Comparison of ENCODE assay signal across 1 cellular context in the genomic region with DNA sequence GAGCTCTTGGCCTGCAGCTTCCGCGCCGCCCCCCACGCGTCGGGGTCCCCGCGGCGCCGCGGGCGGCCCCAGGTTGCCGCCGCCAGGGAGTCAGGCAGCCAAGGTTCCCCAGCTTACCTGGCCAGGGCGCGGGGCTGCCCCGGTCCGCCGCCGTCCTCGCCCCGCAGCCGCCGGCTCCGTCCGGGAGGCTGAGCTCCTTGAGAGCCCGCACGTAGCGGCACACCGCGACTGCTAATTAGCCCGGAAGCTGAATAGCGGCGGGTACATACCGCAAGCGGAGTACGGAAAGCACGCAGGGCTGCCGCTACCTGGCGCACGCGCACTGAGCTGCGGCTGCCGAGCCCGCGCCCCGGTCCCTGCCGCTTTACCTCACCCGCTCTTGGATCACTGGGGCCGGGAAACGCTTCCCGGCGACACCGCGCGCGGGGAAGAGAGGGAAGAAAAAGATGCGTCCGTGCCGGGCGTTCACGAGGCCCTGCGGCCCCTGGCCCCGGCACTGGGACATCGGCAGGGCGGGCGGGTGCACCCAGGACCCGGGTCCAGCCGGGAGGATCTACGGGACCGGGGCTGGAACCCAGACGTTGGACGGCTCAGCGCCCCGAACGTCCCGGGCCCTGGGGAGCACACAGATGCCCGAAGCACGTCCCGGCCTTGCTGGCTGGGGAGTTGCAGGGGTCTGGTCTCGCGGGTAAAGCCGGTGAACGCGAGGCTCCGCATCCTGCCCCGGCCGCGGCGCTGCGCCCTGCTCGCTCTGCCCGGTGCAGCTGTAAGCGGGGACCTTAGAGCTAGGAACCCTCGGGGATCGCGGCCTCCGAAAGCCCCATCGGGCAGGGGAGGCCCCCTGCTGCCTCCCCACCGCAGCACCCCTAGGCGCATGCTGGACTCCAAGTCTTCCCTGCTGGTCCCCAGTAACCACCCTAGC.
TF ChIP-seq lines count a peak whose summit lies in the region.

A gene with protein sequence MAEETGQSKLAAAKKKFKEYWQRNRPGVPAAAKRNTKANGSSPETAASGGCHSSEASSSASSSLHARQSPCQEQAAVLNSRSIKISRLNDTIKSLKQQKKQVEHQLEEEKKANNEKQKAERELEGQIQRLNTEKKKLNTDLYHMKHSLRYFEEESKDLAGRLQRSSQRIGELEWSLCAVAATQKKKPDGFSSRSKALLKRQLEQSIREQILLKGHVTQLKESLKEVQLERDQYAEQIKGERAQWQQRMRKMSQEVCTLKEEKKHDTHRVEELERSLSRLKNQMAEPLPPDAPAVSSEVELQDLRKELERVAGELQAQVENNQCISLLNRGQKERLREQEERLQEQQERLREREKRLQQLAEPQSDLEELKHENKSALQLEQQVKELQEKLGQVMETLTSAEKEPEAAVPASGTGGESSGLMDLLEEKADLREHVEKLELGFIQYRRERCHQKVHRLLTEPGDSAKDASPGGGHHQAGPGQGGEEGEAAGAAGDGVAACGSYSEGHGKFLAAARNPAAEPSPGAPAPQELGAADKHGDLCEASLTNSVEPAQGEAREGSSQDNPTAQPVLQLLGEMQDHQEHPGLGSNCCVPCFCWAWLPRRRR (minus strand): TSS at position 253 of the 922 bp plus-strand sequence. CDS start 47,739 bp downstream, outside the sequence.

TF ChIP-seq in PFSK-1, 5 proteins besides CTCF, POLR2A, EP300 and RAD21 (continued from another document):
- TF ChIP-seq, protein P1, sequence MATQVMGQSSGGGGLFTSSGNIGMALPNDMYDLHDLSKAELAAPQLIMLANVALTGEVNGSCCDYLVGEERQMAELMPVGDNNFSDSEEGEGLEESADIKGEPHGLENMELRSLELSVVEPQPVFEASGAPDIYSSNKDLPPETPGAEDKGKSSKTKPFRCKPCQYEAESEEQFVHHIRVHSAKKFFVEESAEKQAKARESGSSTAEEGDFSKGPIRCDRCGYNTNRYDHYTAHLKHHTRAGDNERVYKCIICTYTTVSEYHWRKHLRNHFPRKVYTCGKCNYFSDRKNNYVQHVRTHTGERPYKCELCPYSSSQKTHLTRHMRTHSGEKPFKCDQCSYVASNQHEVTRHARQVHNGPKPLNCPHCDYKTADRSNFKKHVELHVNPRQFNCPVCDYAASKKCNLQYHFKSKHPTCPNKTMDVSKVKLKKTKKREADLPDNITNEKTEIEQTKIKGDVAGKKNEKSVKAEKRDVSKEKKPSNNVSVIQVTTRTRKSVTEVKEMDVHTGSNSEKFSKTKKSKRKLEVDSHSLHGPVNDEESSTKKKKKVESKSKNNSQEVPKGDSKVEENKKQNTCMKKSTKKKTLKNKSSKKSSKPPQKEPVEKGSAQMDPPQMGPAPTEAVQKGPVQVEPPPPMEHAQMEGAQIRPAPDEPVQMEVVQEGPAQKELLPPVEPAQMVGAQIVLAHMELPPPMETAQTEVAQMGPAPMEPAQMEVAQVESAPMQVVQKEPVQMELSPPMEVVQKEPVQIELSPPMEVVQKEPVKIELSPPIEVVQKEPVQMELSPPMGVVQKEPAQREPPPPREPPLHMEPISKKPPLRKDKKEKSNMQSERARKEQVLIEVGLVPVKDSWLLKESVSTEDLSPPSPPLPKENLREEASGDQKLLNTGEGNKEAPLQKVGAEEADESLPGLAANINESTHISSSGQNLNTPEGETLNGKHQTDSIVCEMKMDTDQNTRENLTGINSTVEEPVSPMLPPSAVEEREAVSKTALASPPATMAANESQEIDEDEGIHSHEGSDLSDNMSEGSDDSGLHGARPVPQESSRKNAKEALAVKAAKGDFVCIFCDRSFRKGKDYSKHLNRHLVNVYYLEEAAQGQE (IDR thresholded peaks at IDR 0.05; ENCODE audit: insufficient read depth in 1 of 2, low read depth in 2 of 2, low read length in 2 of 2), result no peak
- TF ChIP-seq FOXP2 (optimal IDR thresholded peaks at IDR 0.05; ENCODE audit: borderline replicate concordance, extremely low read depth, extremely low read length, insufficient read depth) (peak; percentile 31), TAF1 (IDR thresholded peaks at IDR 0.05; ENCODE audit: borderline replicate concordance, insufficient read depth, low read length) (no peak)
